Comparison of ENCODE assay signal across 21 cellular contexts in the genomic region with DNA sequence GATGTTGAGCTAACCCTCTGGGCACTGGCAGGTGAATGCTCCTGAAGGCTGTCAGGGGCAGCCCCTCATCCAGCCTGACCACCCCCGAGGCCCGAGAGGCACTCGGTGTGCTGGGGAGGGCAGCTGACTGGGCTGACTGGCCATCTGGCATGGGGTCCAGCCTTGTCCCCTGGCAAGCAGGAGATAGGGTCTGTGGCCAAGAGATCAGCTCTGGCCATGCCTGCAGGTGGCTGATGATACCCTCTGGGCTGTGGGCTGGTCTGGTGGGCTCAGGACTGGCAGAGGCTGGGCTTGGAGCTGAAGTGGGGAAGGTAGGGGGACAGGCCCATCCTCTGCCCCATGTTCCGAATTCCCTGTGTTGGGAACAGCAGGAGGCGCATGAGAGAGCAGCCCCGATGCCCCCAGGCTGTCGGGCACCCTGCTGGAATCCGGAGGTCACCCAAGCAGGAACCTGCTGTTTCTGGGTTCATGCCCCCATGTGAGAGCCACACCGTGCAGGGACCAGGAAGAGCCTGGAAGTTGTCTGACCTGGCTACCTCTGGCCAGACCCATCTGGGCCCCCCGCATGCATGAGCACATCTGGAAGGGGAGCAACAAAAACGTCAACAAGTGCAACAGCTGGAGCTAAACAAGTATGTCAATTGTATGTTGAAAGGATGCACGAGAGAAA.
"Had no signal": no experiment of that assay in that cellular context is flagged by ENCODE, and none has a peak within 500 bp of the region (broad histone marks: within the 10 kb centered on the region; RNA-seq: fewer than 3 reads in every experiment).

No MANE protein-coding gene starts in this region.

- H3K4me3 ChIP-seq: adrenal gland, K562, PC-9, SK-N-MC had no signal

- H3K9me3 ChIP-seq: adrenal gland had no signal

- H3K4me1 ChIP-seq: adrenal gland had no signal

- H3K4me2 ChIP-seq: PC-9 had no signal

- H3K36me3 ChIP-seq: adrenal gland, WERI-Rb-1 had no signal

- ATAC-seq: activated CD4-positive, CD25-positive, alpha-beta regulatory T cell treated with anti-CD3 and anti-CD28 coated beads, Interleukin-2, amount 50 U/mL, for 24 hours; activated CD8-positive, alpha-beta T cell treated with anti-CD3 and anti-CD28 coated beads for 36 hours; K562 had no signal

- H3K27ac ChIP-seq: adrenal gland, PC-9, SK-N-MC, WERI-Rb-1 had no signal

- DNase-seq: activated CD4-positive, alpha-beta T cell treated with anti-CD3 and anti-CD28 coated beads for 4 hours; activated CD8-positive, alpha-beta memory T cell treated with anti-CD3 and anti-CD28 coated beads, Interleukin-2, amount 50 U/mL, for 48 hours; activated CD8-positive, alpha-beta T cell treated with anti-CD3 and anti-CD28 coated beads for 36 hours; activated naive CD4-positive, alpha-beta T cell treated with anti-CD3 and anti-CD28 coated beads, Interleukin-2, amount 50 U/mL, for 16 hours; activated naive CD8-positive, alpha-beta T cell treated with anti-CD3 and anti-CD28 coated beads, Interleukin-2, amount 10 ng/mL, durations not matched to agents 7 days and 5 days; activated T-cell treated with anti-CD3 and anti-CD28 coated beads, Interleukin-2, amount 50 U/mL, for 1 hour; adrenal gland; anterior cingulate cortex; Karpas-422; NCI-H1105 treated with DMSO at 0.1 percent for 48 hours; NCI-H1436 treated with DMSO at 0.1 percent for 48 hours; NCI-H187; NCI-H2081; NCI-H510A treated with DMSO at 0.1 percent for 48 hours; NCI-H69; PC-9; T-helper 1 cell; WERI-Rb-1 had no signal

- H2AFZ ChIP-seq: PC-9 had no signal

- FAIRE-seq: K562 had no signal

- H3K27me3 ChIP-seq: adrenal gland had no signal
